8 cellular contexts compared by ENCODE assay signal in genomic region chr7:16753102-16753931, GRCh38. TPM values are rescaled to one million over a fixed set of nuclear protein-coding genes. Genes with fewer than 3 reads are reported as not detected.
DNase-seq lines count a peak whose midpoint lies in the region; ATAC-seq and TF ChIP-seq lines count a peak whose summit lies in the region.

Gene TSPAN13, plus strand, starts transcription at chr7:16753755. Its CDS starts 213 bp downstream, at chr7:16753968.

- H3K27me3 Mint-ChIP-seq in activated CD4-positive, alpha-beta memory T cell treated with anti-CD3 and anti-CD28 coated beads, Interleukin-2, amount 10 ng/mL, durations not matched to agents 7 days and 5 days, result peaks cover 27% of the 10 kb centered on the region
- H3K27me3 Mint-ChIP-seq in effector memory CD8-positive, alpha-beta T cell, result peaks cover 28 to 33% of the 10 kb centered on the region in 2 donors

- ATAC-seq in GM19023 (IDR thresholded peaks at IDR 0.05; ENCODE audit: unreplicated experiment), result peak; percentile 73
- peak; percentile 74 for ATAC-seq in effector memory CD8-positive, alpha-beta T cell (replicated peaks)

- POLR2A ChIA-PET in activated CD4-positive, alpha-beta memory T cell treated with anti-CD3 and anti-CD28 coated beads, Interleukin-2, amount 10 ng/mL, durations not matched to agents 7 days and 5 days (lab: Charles Lee), result no interaction called here

- CTCF ChIA-PET in activated CD4-positive, alpha-beta memory T cell treated with anti-CD3 and anti-CD28 coated beads, Interleukin-2, amount 10 ng/mL, durations not matched to agents 7 days and 5 days (lab: Charles Lee), result interaction anchor here (0.7 to 1.5 kb wide), 2 partner anchors 48 to 58 kb away, joined by 3 read pairs; no protein-coding TSS in a partner anchor

- H3K9me3 Mint-ChIP-seq in activated CD4-positive, alpha-beta memory T cell treated with anti-CD3 and anti-CD28 coated beads, Interleukin-2, amount 10 ng/mL, durations not matched to agents 7 days and 5 days, result no peaks in the 10 kb centered on the region
- no peaks in the 10 kb centered on the region for H3K9me3 Mint-ChIP-seq in effector memory CD8-positive, alpha-beta T cell

- peak within 1 kb of the TSS; percentile 71 for H3K4me3 ChIP-seq in HL-60 (replicated peaks; ENCODE audit: insufficient read depth, low read length)

- H3K27me3 ChIP-seq in HL-60 (ENCODE audit: insufficient read depth, poor library complexity, severe bottlenecking), result peaks cover 3% of the 10 kb centered on the region

- H3K27ac ChIP-seq in 22Rv1 (peak within 1 kb of the TSS; percentile 65), HL-60 (replicated peaks) (no peak within 1 kb of the TSS)

- H3K27ac Mint-ChIP-seq in activated CD4-positive, alpha-beta memory T cell treated with anti-CD3 and anti-CD28 coated beads, Interleukin-2, amount 10 ng/mL, durations not matched to agents 7 days and 5 days, result no peak within 1 kb of the TSS
- H3K27ac Mint-ChIP-seq in effector memory CD8-positive, alpha-beta T cell, result no peak within 1 kb of the TSS

- no peak for TF ChIP-seq CTCF in 22Rv1 (IDR thresholded peaks at IDR 0.05)
- no peak for TF ChIP-seq CTCF in HL-60 (IDR thresholded peaks at IDR 0.05; ENCODE audit: insufficient read depth, low read length)

- H3K4me3 Mint-ChIP-seq in activated CD4-positive, alpha-beta memory T cell treated with anti-CD3 and anti-CD28 coated beads, Interleukin-2, amount 10 ng/mL, durations not matched to agents 7 days and 5 days, result peak within 1 kb of the TSS; percentile 72
- H3K4me3 Mint-ChIP-seq in effector memory CD8-positive, alpha-beta T cell, result peak within 1 kb of the TSS; percentile 75 to 84

- H3K4me1 Mint-ChIP-seq in activated CD4-positive, alpha-beta memory T cell treated with anti-CD3 and anti-CD28 coated beads, Interleukin-2, amount 10 ng/mL, durations not matched to agents 7 days and 5 days, result peaks cover 11% of the 10 kb centered on the region
- peaks cover 6 to 8% of the 10 kb centered on the region in 2 donors for H3K4me1 Mint-ChIP-seq in effector memory CD8-positive, alpha-beta T cell (ENCODE audit: low read depth in 2 of 2)

- peak; percentile 34 to 81 for DNase-seq in HL-60 (ENCODE audit: low read depth in 1 of 2, low spot score in 1 of 2)
- peak; percentile 98 for DNase-seq in NCI-H748 (lab: John Stamatoyannopoulos, UW; ENCODE audit: unreplicated experiment)
- peak; percentile 68 for DNase-seq in activated CD4-positive, alpha-beta memory T cell treated with anti-CD3 and anti-CD28 coated beads, Interleukin-2, amount 10 ng/mL, durations not matched to agents 7 days and 5 days
- no peak for DNase-seq in effector memory CD8-positive, alpha-beta T cell
- DNase-seq in lung microvascular endothelial cell (ENCODE audit: low read depth in 2 of 2), result peak; percentile 51 to 84
- DNase-seq in stimulated activated CD4-positive, alpha-beta T cell treated with anti-CD3 and anti-CD28 coated beads, TNF-alpha, amount 100 ng/mL, for 4 hours (ENCODE audit: low read depth in 3 of 3), result peak; percentile 9 to 26 (median 22)

- no peaks in the 10 kb centered on the region for H3K36me3 Mint-ChIP-seq in activated CD4-positive, alpha-beta memory T cell treated with anti-CD3 and anti-CD28 coated beads, Interleukin-2, amount 10 ng/mL, durations not matched to agents 7 days and 5 days (ENCODE audit: low read depth)
- no peaks in the 10 kb centered on the region for H3K36me3 Mint-ChIP-seq in effector memory CD8-positive, alpha-beta T cell (ENCODE audit: insufficient read depth)

RNA-seq across cellular contexts. Expression of gene TSPAN13, which starts in this region (rescaled TPM):
- under 1 TPM; 0.40 to 0.48 TPM for total RNA-seq in activated CD4-positive, alpha-beta memory T cell treated with anti-CD3 and anti-CD28 coated beads, Interleukin-2, amount 10 ng/mL, durations not matched to agents 7 days and 5 days
- total RNA-seq in lung microvascular endothelial cell, result 45.1 and 74.6 TPM in 2 replicates

Comparison
In these comparisons a context has a peak if more than half of its experiments do, and no peak if none do; other contexts are left out.
1. RNA of gene TSPAN13 (total RNA-seq): 45.1 to 74.6 TPM in lung microvascular endothelial cell; 0.40 to 0.48 TPM in activated CD4-positive, alpha-beta memory T cell treated with anti-CD3 and anti-CD28 coated beads, Interleukin-2, amount 10 ng/mL, durations not matched to agents 7 days and 5 days; every median in the first group is over 10 times any median in the second.
2. Peak in DNase-seq in activated CD4-positive, alpha-beta memory T cell treated with anti-CD3 and anti-CD28 coated beads, Interleukin-2, amount 10 ng/mL, durations not matched to agents 7 days and 5 days; RNA of the gene not detected or under 1 TPM.
3. DNase-seq: peak in HL-60 (2 of 2), NCI-H748 (single experiment), lung microvascular endothelial cell (2 of 2) and stimulated activated CD4-positive, alpha-beta T cell treated with anti-CD3 and anti-CD28 coated beads, TNF-alpha, amount 100 ng/mL, for 4 hours (3 of 3); none in effector memory CD8-positive, alpha-beta T cell (0 of 3).